22 cellular contexts compared by ENCODE assay signal in the genomic region with DNA sequence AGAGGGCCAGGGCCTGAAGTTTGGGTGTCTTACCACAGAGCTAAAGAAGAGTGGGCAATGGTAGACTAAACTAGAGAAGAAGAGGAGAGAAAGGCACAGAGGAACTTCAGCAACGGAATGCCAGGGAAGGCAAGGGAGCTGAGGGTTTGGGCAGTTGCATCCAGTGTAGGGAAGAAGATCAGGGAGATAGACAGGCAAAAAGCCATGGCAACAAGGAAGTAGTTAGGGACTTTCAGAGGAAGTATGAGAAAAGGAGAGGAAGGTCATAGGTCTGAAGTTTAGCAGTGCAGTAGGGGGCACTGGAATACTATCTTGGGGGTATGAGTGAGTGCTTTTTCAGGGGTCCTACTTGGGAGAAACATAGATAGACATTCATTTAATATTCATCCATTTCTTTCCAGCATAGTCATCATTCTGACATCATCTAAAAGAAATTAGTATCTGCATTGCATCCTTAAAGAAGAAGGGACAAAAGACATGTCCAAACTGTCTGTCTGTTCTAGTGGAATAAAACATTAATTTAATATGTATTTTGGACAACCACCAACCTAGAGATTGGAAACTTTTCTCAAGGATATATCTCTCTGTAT. TPM values are rescaled to one million over a fixed set of nuclear protein-coding genes. Genes with fewer than 3 reads are reported as not detected.
DNase-seq lines count a peak whose midpoint lies in the region; TF ChIP-seq lines count a peak whose summit lies in the region.
"Had no signal": no experiment of that assay in that cellular context is flagged by ENCODE, and none has a peak within 500 bp of the region (broad histone marks: within the 10 kb centered on the region; RNA-seq: fewer than 3 reads in every experiment).

No MANE protein-coding gene starts in this region.

- H3K4me3 Mint-ChIP-seq in CD8-positive, alpha-beta memory T cell, result peak overlapping the region in 5 of 7 donors; percentile 2 to 85 (median 7)
- H3K4me3 Mint-ChIP-seq in activated T-helper 1 cell treated with anti-CD3 and anti-CD28 coated beads, Interleukin-12 subunit alpha, Interleukin-12 subunit beta, Interleukin-2, Interleukin-4 antibody, amounts not matched to agents 30 ng/mL and 10 ng/mL and 1 ng/mL, durations not matched to agents 14 hours and 24 hours and 36 hours, result peak overlapping the region; percentile 19
- H3K4me3 Mint-ChIP-seq: stimulated activated memory B cell treated with anti-CD40 and anti-IgM and Interleukin-4, amounts not matched to agents 10 μg/mL and 1 μg/mL and 100 μg/mL, for 72 hours had no signal

- H3K27me3 Mint-ChIP-seq in CD8-positive, alpha-beta memory T cell, result peaks cover 0 to 5% of the 10 kb centered on the region in 2 donors
- peaks cover 3% of the 10 kb centered on the region for H3K27me3 Mint-ChIP-seq in activated T-helper 1 cell treated with anti-CD3 and anti-CD28 coated beads, Interleukin-12 subunit alpha, Interleukin-12 subunit beta, Interleukin-2, Interleukin-4 antibody, amounts not matched to agents 30 ng/mL and 10 ng/mL and 1 ng/mL, durations not matched to agents 14 hours and 24 hours and 36 hours (ENCODE audit: insufficient read depth)
- H3K27me3 Mint-ChIP-seq: stimulated activated memory B cell treated with anti-CD40 and anti-IgM and Interleukin-4, amounts not matched to agents 10 μg/mL and 1 μg/mL and 100 μg/mL, for 72 hours had no signal

- no peaks in the 10 kb centered on the region for H3K9me3 Mint-ChIP-seq in CD8-positive, alpha-beta memory T cell
- no peaks in the 10 kb centered on the region for H3K9me3 Mint-ChIP-seq in activated T-helper 1 cell treated with anti-CD3 and anti-CD28 coated beads, Interleukin-12 subunit alpha, Interleukin-12 subunit beta, Interleukin-2, Interleukin-4 antibody, amounts not matched to agents 30 ng/mL and 10 ng/mL and 1 ng/mL, durations not matched to agents 14 hours and 24 hours and 36 hours
- H3K9me3 Mint-ChIP-seq: stimulated activated memory B cell treated with anti-CD40 and anti-IgM and Interleukin-4, amounts not matched to agents 10 μg/mL and 1 μg/mL and 100 μg/mL, for 72 hours had no signal

- POLR2A ChIA-PET in CD8-positive, alpha-beta memory T cell (lab: Charles Lee), result no interaction called here

- peaks cover 4% of the 10 kb centered on the region for H3K4me1 ChIP-seq in CD8-positive, alpha-beta memory T cell (ENCODE audit: insufficient read depth, low read length)
- H3K4me1 ChIP-seq in GM23248 (ENCODE audit: insufficient read depth) (peaks cover 11% of the 10 kb centered on the region; the same call in 1 of the 2 replicates), mesodermal cell (ENCODE audit: control insufficient read depth, insufficient read depth, low read length, poor library complexity, severe bottlenecking) (peaks cover 10% of the 10 kb centered on the region), vagina (peaks cover 14% of the 10 kb centered on the region)
- H3K4me1 ChIP-seq: colonic mucosa, prostate gland had no signal

- no peaks in the 10 kb centered on the region for H3K9me3 ChIP-seq in CD8-positive, alpha-beta memory T cell (ENCODE audit: low read length)
- H3K9me3 ChIP-seq in GM23248 (ENCODE audit: low read depth) (no peaks in the 10 kb centered on the region), mesodermal cell (ENCODE audit: control insufficient read depth, low read length) (no peaks in the 10 kb centered on the region), vagina (no peaks in the 10 kb centered on the region)
- H3K9me3 ChIP-seq: colonic mucosa, gastrocnemius medialis, left ventricle myocardium inferior, prostate gland, thyroid gland had no signal

- peak overlapping the region; percentile 42; the same call in 1 of the 2 replicates for H2AFZ ChIP-seq in GM23248

- H3K79me2 ChIP-seq in GM23248 (ENCODE audit: insufficient read depth), result peaks cover 25% of the 10 kb centered on the region

- no peaks in the 10 kb centered on the region for H3K36me3 ChIP-seq in CD8-positive, alpha-beta memory T cell (ENCODE audit: insufficient read depth, low read length)
- no peaks in the 10 kb centered on the region for H3K36me3 ChIP-seq in GM23248 (ENCODE audit: low read depth)
- peaks cover 3% of the 10 kb centered on the region for H3K36me3 ChIP-seq in mesodermal cell (ENCODE audit: control insufficient read depth, insufficient read depth, low read length)
- no peaks in the 10 kb centered on the region for H3K36me3 ChIP-seq in vagina
- H3K36me3 ChIP-seq: colonic mucosa, gastrocnemius medialis, left ventricle myocardium inferior, prostate gland, thyroid gland had no signal

- H3K9me2 ChIP-seq in GM23248 (ENCODE audit: insufficient read depth), result no peaks in the 10 kb centered on the region

- no peak overlapping the region for H3K4me2 ChIP-seq in GM23248 (ENCODE audit: unreplicated experiment)

- peaks cover 13 to 17% (median 13%) of the 10 kb centered on the region in 3 donors for H3K4me1 Mint-ChIP-seq in CD8-positive, alpha-beta memory T cell
- H3K4me1 Mint-ChIP-seq in activated T-helper 1 cell treated with anti-CD3 and anti-CD28 coated beads, Interleukin-12 subunit alpha, Interleukin-12 subunit beta, Interleukin-2, Interleukin-4 antibody, amounts not matched to agents 30 ng/mL and 10 ng/mL and 1 ng/mL, durations not matched to agents 14 hours and 24 hours and 36 hours (ENCODE audit: low read depth), result peaks cover 14% of the 10 kb centered on the region

- H4K20me1 ChIP-seq in GM23248 (ENCODE audit: insufficient read depth), result no peaks in the 10 kb centered on the region

- no peak for TF ChIP-seq POLR2A in vagina (IDR thresholded peaks at IDR 0.05)

- peaks cover 0 to 6% (median 0%) of the 10 kb centered on the region in 3 donors for H3K36me3 Mint-ChIP-seq in CD8-positive, alpha-beta memory T cell
- H3K36me3 Mint-ChIP-seq in activated T-helper 1 cell treated with anti-CD3 and anti-CD28 coated beads, Interleukin-12 subunit alpha, Interleukin-12 subunit beta, Interleukin-2, Interleukin-4 antibody, amounts not matched to agents 30 ng/mL and 10 ng/mL and 1 ng/mL, durations not matched to agents 14 hours and 24 hours and 36 hours (ENCODE audit: low read depth), result no peaks in the 10 kb centered on the region
- H3K36me3 Mint-ChIP-seq: stimulated activated memory B cell treated with anti-CD40 and anti-IgM and Interleukin-4, amounts not matched to agents 10 μg/mL and 1 μg/mL and 100 μg/mL, for 72 hours had no signal

- TF ChIP-seq CTCF in vagina (IDR thresholded peaks at IDR 0.05), result no peak

- peak overlapping the region in 6 of 8 donors; percentile 0 to 66 (median 28) for H3K27ac Mint-ChIP-seq in CD8-positive, alpha-beta memory T cell
- peak overlapping the region; percentile 1 for H3K27ac Mint-ChIP-seq in activated T-helper 1 cell treated with anti-CD3 and anti-CD28 coated beads, Interleukin-12 subunit alpha, Interleukin-12 subunit beta, Interleukin-2, Interleukin-4 antibody, amounts not matched to agents 30 ng/mL and 10 ng/mL and 1 ng/mL, durations not matched to agents 14 hours and 24 hours and 36 hours
- H3K27ac Mint-ChIP-seq: stimulated activated memory B cell treated with anti-CD40 and anti-IgM and Interleukin-4, amounts not matched to agents 10 μg/mL and 1 μg/mL and 100 μg/mL, for 72 hours had no signal

- intact Hi-C loops in activated T-helper 1 cell treated with anti-CD3 and anti-CD28 coated beads, Interleukin-12 subunit alpha, Interleukin-12 subunit beta, Interleukin-2, Interleukin-4 antibody, amounts not matched to agents 30 ng/mL and 10 ng/mL and 1 ng/mL, durations not matched to agents 14 hours and 24 hours and 36 hours (cut with micrococcal nuclease), result loop anchor here (10.0 kb wide), 2 partner anchors 222 to 282 kb away; a partner anchor contains a TSS
- intact Hi-C loops in vagina (cut with DNase I), result no loop called here

- 89 to 93% methylated on average over 1 of the region's 1 CpG for WGBS in GM23248 (ENCODE audit: low coverage in 1 of 2, low lambda C conversion rate in 2 of 2, missing lambda C conversion rate in 2 of 2), 2 experiments
- 77 to 88% methylated on average over 1 of the region's 1 CpG for WGBS in mesodermal cell (ENCODE audit: insufficient coverage in 2 of 2), 2 experiments

- H3K9ac ChIP-seq in GM23248, result no peak overlapping the region

- H3K27me3 ChIP-seq in CD8-positive, alpha-beta memory T cell (ENCODE audit: insufficient read depth, low read length, poor library complexity, severe bottlenecking), result no peaks in the 10 kb centered on the region
- H3K27me3 ChIP-seq in GM23248 (replicated peaks; ENCODE audit: insufficient read depth), result no peaks in the 10 kb centered on the region
- no peaks in the 10 kb centered on the region for H3K27me3 ChIP-seq in vagina
- H3K27me3 ChIP-seq: colonic mucosa, gastrocnemius medialis, thyroid gland had no signal

- H3F3A ChIP-seq in GM23248 (ENCODE audit: insufficient read depth), result peaks cover 26% of the 10 kb centered on the region; the same call in 1 of the 2 replicates

- no peak overlapping the region for H3K4me3 ChIP-seq in CD8-positive, alpha-beta memory T cell (ENCODE audit: low read length)
- H3K4me3 ChIP-seq in GM23248 (no peak overlapping the region), mesodermal cell (ENCODE audit: extremely low read depth, insufficient read depth, low read length, poor library complexity, severe bottlenecking) (no peak overlapping the region), vagina (no peak overlapping the region)
- H3K4me3 ChIP-seq: colonic mucosa, gastrocnemius medialis, left ventricle myocardium inferior, prostate gland, thyroid gland had no signal

- CTCF ChIA-PET in CD8-positive, alpha-beta memory T cell (lab: Charles Lee), result no interaction called here

- H3K27ac ChIP-seq in CD8-positive, alpha-beta memory T cell (ENCODE audit: low read depth, low read length), result no peak overlapping the region
- H3K27ac ChIP-seq in GM23248 (no peak overlapping the region), mesodermal cell (ENCODE audit: low read depth, low read length, severe bottlenecking) (peak overlapping the region; percentile 29), vagina (no peak overlapping the region)
- H3K27ac ChIP-seq: colonic mucosa, gastrocnemius medialis, left ventricle myocardium inferior, prostate gland, thyroid gland had no signal

- DNase-seq in CD8-positive, alpha-beta memory T cell, result no peak
- peak; percentile 39 for DNase-seq in GM23248
- no peak for DNase-seq in activated T-helper 1 cell treated with anti-CD3 and anti-CD28 coated beads, Interleukin-12 subunit alpha, Interleukin-12 subunit beta, Interleukin-2, Interleukin-4 antibody, amounts not matched to agents 30 ng/mL and 10 ng/mL and 1 ng/mL, durations not matched to agents 14 hours and 24 hours and 36 hours (ENCODE audit: low spot score)
- no peak for DNase-seq in stimulated activated CD4-positive, alpha-beta T cell treated with anti-CD3 and anti-CD28 coated beads, Interleukin-2, amount 100 ng/mL, for 24 hours
- no peak for DNase-seq in NCI-H446 treated with DMSO at 0.1 percent for 48 hours (lab: John Stamatoyannopoulos, UW)
- no peak for DNase-seq in activated T-cell treated with anti-CD3 and anti-CD28 coated beads for 4 hours
- no peak for DNase-seq in vagina (ENCODE audit: extremely low spot score in 2 of 2)
- DNase-seq: activated CD4-positive, alpha-beta T cell treated with anti-CD3 and anti-CD28 coated beads for 4 hours; activated CD8-positive, alpha-beta memory T cell treated with anti-CD3 and anti-CD28 coated beads, Interleukin-2, amount 50 U/mL, for 4 hours; activated naive CD4-positive, alpha-beta T cell treated with Interleukin-2 at 50 U/mL for 16 hours; AML-193; colonic mucosa; DMS153; gastrocnemius medialis; H7; left ventricle myocardium inferior; NCI-H146; NCI-H345; thyroid gland had no signal

- in situ Hi-C loops in GM23248 (cut with MboI), result no loop called here

RNA-seq across cellular contexts. Expression of a gene that starts 2.2 kb away (rescaled TPM):
- total RNA-seq in CD8-positive, alpha-beta memory T cell, result 10 to 100 TPM; 22.8 TPM
- polyA plus RNA-seq in CD8-positive, alpha-beta memory T cell, result 5.8 TPM
- total RNA-seq in GM23248 (2014; rRNA removed; shearing (Covaris generic)), result 24.4 and 46.0 TPM in 2 replicates
- 4.1 and 6.1 TPM in 2 replicates for polyA plus RNA-seq in GM23248 (2016; fragmentation: Nextera tagmentation; extraction: Ambion mirVana)
- 30.0 and 31.5 TPM in 2 replicates for total RNA-seq in activated T-helper 1 cell treated with anti-CD3 and anti-CD28 coated beads, Interleukin-12 subunit alpha, Interleukin-12 subunit beta, Interleukin-2, Interleukin-4 antibody, amounts not matched to agents 30 ng/mL and 10 ng/mL and 1 ng/mL, durations not matched to agents 14 hours and 24 hours and 36 hours
- polyA plus RNA-seq in mesodermal cell (2013, experiment 1 of 2), result 34.5 TPM
- polyA plus RNA-seq in mesodermal cell (2013, experiment 2 of 2), result 28.0 TPM
- total RNA-seq in vagina, result 58.7 TPM
